ENCODE assay signal across 17 cellular contexts in genomic region chr10:13105184-13105583, GRCh38. TPM values are rescaled to one million over a fixed set of nuclear protein-coding genes. Genes with fewer than 3 reads are reported as not detected.
DNase-seq lines count a peak whose midpoint lies in the region; ATAC-seq and TF ChIP-seq lines count a peak whose summit lies in the region.
"Had no signal": no experiment of that assay in that cellular context is flagged by ENCODE, and none has a peak within 500 bp of the region (broad histone marks: within the 10 kb centered on the region; RNA-seq: fewer than 3 reads in every experiment).

No MANE protein-coding gene starts in this region.

- H3K4me3 ChIP-seq in fibroblast of mammary gland (ENCODE audit: control insufficient read depth, low read depth, low read length) = no peak overlapping the region
- H3K4me3 ChIP-seq: ascending aorta, esophagus squamous epithelium, SK-N-MC, thoracic aorta had no signal

- TF ChIP-seq CTCF in fibroblast of mammary gland (conservative IDR thresholded peaks at IDR 0.05; ENCODE audit: control insufficient read depth, insufficient read depth, low read depth, low read length) = no peak

- peaks cover 48% of the 10 kb centered on the region for H3K36me3 Mint-ChIP-seq in activated T-cell treated with anti-CD3 and anti-CD28 coated beads, Interleukin-2, amount 50 U/mL, for 24 hours (ENCODE audit: low read depth)
- peaks cover 6% of the 10 kb centered on the region for H3K36me3 Mint-ChIP-seq in activated T-cell treated with anti-CD3 and anti-CD28 coated beads, Interleukin-2, amount 50 U/mL, for 4 hours (ENCODE audit: insufficient read depth)
- peaks cover 22% of the 10 kb centered on the region for H3K36me3 Mint-ChIP-seq in activated CD4-positive, alpha-beta memory T cell treated with anti-CD3 and anti-CD28 coated beads for 36 hours
- peaks cover 65% of the 10 kb centered on the region for H3K36me3 Mint-ChIP-seq in stimulated activated effector memory CD8-positive, alpha-beta T cell treated with anti-CD3 and anti-CD28 coated beads, Interleukin-12 subunit alpha, Interleukin-12 subunit beta, amount 100 ng/mL, for 72 hours

- peak overlapping the region; percentile 84 for H3K27ac Mint-ChIP-seq in activated T-cell treated with anti-CD3 and anti-CD28 coated beads, Interleukin-2, amount 50 U/mL, for 24 hours
- H3K27ac Mint-ChIP-seq in activated CD4-positive, alpha-beta memory T cell treated with anti-CD3 and anti-CD28 coated beads for 36 hours = peak overlapping the region; percentile 70
- H3K27ac Mint-ChIP-seq in stimulated activated effector memory CD8-positive, alpha-beta T cell treated with anti-CD3 and anti-CD28 coated beads, Interleukin-12 subunit alpha, Interleukin-12 subunit beta, amount 100 ng/mL, for 72 hours = peak overlapping the region; percentile 82
- H3K27ac Mint-ChIP-seq: dendritic cell treated with granulocyte-macrophage colony-stimulating factor and Interleukin-4, amounts not matched to agents 40 ng/mL and 50 ng/mL, for 4 days had no signal

- intact Hi-C loops in activated CD4-positive, alpha-beta memory T cell treated with anti-CD3 and anti-CD28 coated beads for 36 hours (cut with micrococcal nuclease) = loop anchor here (5.0 to 10.0 kb wide), 2 partner anchors 197 to 980 kb away; partner anchors contain the start of genes PHYH and SEC61A2

- peaks cover 78% of the 10 kb centered on the region for H3K4me1 Mint-ChIP-seq in activated T-cell treated with anti-CD3 and anti-CD28 coated beads, Interleukin-2, amount 50 U/mL, for 24 hours (ENCODE audit: low read depth)
- peaks cover 75% of the 10 kb centered on the region for H3K4me1 Mint-ChIP-seq in activated T-cell treated with anti-CD3 and anti-CD28 coated beads, Interleukin-2, amount 50 U/mL, for 4 hours (ENCODE audit: low read depth)
- peaks cover 69% of the 10 kb centered on the region for H3K4me1 Mint-ChIP-seq in activated CD4-positive, alpha-beta memory T cell treated with anti-CD3 and anti-CD28 coated beads for 36 hours (ENCODE audit: low read depth)
- H3K4me1 Mint-ChIP-seq in stimulated activated effector memory CD8-positive, alpha-beta T cell treated with anti-CD3 and anti-CD28 coated beads, Interleukin-12 subunit alpha, Interleukin-12 subunit beta, amount 100 ng/mL, for 72 hours = peaks cover 70% of the 10 kb centered on the region

- ATAC-seq in activated T-cell treated with anti-CD3 and anti-CD28 coated beads, Interleukin-2, amount 50 U/mL, for 4 hours = no peak
- ATAC-seq in stimulated activated effector memory CD8-positive, alpha-beta T cell treated with anti-CD3 and anti-CD28 coated beads, Interleukin-12 subunit alpha, Interleukin-12 subunit beta, amount 100 ng/mL, for 72 hours = peak; percentile 61
- no peak for ATAC-seq in GM19397 (IDR thresholded peaks at IDR 0.05; ENCODE audit: unreplicated experiment)
- no peak for ATAC-seq in GM18873 (IDR thresholded peaks at IDR 0.05; ENCODE audit: low FRiP score, unreplicated experiment)

- H3K9me3 Mint-ChIP-seq in activated T-cell treated with anti-CD3 and anti-CD28 coated beads, Interleukin-2, amount 50 U/mL, for 24 hours = no peaks in the 10 kb centered on the region
- no peaks in the 10 kb centered on the region for H3K9me3 Mint-ChIP-seq in activated T-cell treated with anti-CD3 and anti-CD28 coated beads, Interleukin-2, amount 50 U/mL, for 4 hours
- H3K9me3 Mint-ChIP-seq in activated CD4-positive, alpha-beta memory T cell treated with anti-CD3 and anti-CD28 coated beads for 36 hours = no peaks in the 10 kb centered on the region
- H3K9me3 Mint-ChIP-seq in stimulated activated effector memory CD8-positive, alpha-beta T cell treated with anti-CD3 and anti-CD28 coated beads, Interleukin-12 subunit alpha, Interleukin-12 subunit beta, amount 100 ng/mL, for 72 hours = no peaks in the 10 kb centered on the region
- H3K9me3 Mint-ChIP-seq: dendritic cell treated with granulocyte-macrophage colony-stimulating factor and Interleukin-4, amounts not matched to agents 40 ng/mL and 50 ng/mL, for 4 days had no signal

- CTCF ChIA-PET in activated CD4-positive, alpha-beta memory T cell treated with anti-CD3 and anti-CD28 coated beads for 36 hours (lab: Charles Lee) = interaction anchor here (1.6 kb wide), 1 partner anchor 9 kb away, joined by 5 read pairs; no protein-coding TSS in a partner anchor

- POLR2A ChIA-PET in activated CD4-positive, alpha-beta memory T cell treated with anti-CD3 and anti-CD28 coated beads for 36 hours (lab: Charles Lee) = no interaction called here

- H3K27me3 Mint-ChIP-seq in activated T-cell treated with anti-CD3 and anti-CD28 coated beads, Interleukin-2, amount 50 U/mL, for 24 hours = no peaks in the 10 kb centered on the region
- no peaks in the 10 kb centered on the region for H3K27me3 Mint-ChIP-seq in activated T-cell treated with anti-CD3 and anti-CD28 coated beads, Interleukin-2, amount 50 U/mL, for 4 hours (ENCODE audit: low read depth)
- no peaks in the 10 kb centered on the region for H3K27me3 Mint-ChIP-seq in activated CD4-positive, alpha-beta memory T cell treated with anti-CD3 and anti-CD28 coated beads for 36 hours

- no peak overlapping the region for H3K4me3 Mint-ChIP-seq in activated T-cell treated with anti-CD3 and anti-CD28 coated beads, Interleukin-2, amount 50 U/mL, for 24 hours
- no peak overlapping the region for H3K4me3 Mint-ChIP-seq in activated T-cell treated with anti-CD3 and anti-CD28 coated beads, Interleukin-2, amount 50 U/mL, for 4 hours
- no peak overlapping the region for H3K4me3 Mint-ChIP-seq in activated CD4-positive, alpha-beta memory T cell treated with anti-CD3 and anti-CD28 coated beads for 36 hours
- H3K4me3 Mint-ChIP-seq in stimulated activated effector memory CD8-positive, alpha-beta T cell treated with anti-CD3 and anti-CD28 coated beads, Interleukin-12 subunit alpha, Interleukin-12 subunit beta, amount 100 ng/mL, for 72 hours = peak overlapping the region; percentile 21
- H3K4me3 Mint-ChIP-seq: dendritic cell treated with granulocyte-macrophage colony-stimulating factor and Interleukin-4, amounts not matched to agents 40 ng/mL and 50 ng/mL, for 4 days had no signal

- DNase-seq in activated T-cell treated with anti-CD3 and anti-CD28 coated beads, Interleukin-2, amount 50 U/mL, for 24 hours = no peak
- no peak for DNase-seq in activated T-cell treated with anti-CD3 and anti-CD28 coated beads, Interleukin-2, amount 50 U/mL, for 4 hours
- DNase-seq in activated CD4-positive, alpha-beta memory T cell treated with anti-CD3 and anti-CD28 coated beads for 36 hours = no peak
- peak; percentile 37 for DNase-seq in fibroblast of mammary gland (ENCODE audit: low read depth)
- DNase-seq in stimulated activated effector memory CD8-positive, alpha-beta T cell treated with anti-CD3 and anti-CD28 coated beads, Interleukin-12 subunit alpha, Interleukin-12 subunit beta, amount 100 ng/mL, for 72 hours (ENCODE audit: low spot score in 2 of 2) = no peak
- DNase-seq in HuH-7 (ENCODE audit: low spot score) = no peak
- DNase-seq: ACHN, esophagus squamous epithelium, Karpas-422, NCI-H1417 treated with DMSO at 0.1 percent for 48 hours, NCI-H446 treated with DMSO at 0.1 percent for 48 hours had no signal

RNA-seq across cellular contexts. Expression of gene OPTN, which starts 5.2 kb away (rescaled TPM):
- total RNA-seq in activated T-cell treated with anti-CD3 and anti-CD28 coated beads, Interleukin-2, amount 50 U/mL, for 4 hours = 10 to 100 TPM; 14.6 to 29.0 (median 16.2) TPM
- total RNA-seq in activated CD4-positive, alpha-beta memory T cell treated with anti-CD3 and anti-CD28 coated beads for 36 hours = 100 to 1,000 TPM; 107 to 113 TPM

RNA-seq across cellular contexts. Expression of gene MCM10, which starts 56.2 kb away (rescaled TPM):
- total RNA-seq in activated T-cell treated with anti-CD3 and anti-CD28 coated beads, Interleukin-2, amount 50 U/mL, for 4 hours = 10 to 100 TPM; 39.3 to 66.9 (median 55.4) TPM
- 10 to 100 TPM; 70.6 to 74.2 TPM for total RNA-seq in activated CD4-positive, alpha-beta memory T cell treated with anti-CD3 and anti-CD28 coated beads for 36 hours
